ENCODE assay signal across 8 cellular contexts in the genomic region with DNA sequence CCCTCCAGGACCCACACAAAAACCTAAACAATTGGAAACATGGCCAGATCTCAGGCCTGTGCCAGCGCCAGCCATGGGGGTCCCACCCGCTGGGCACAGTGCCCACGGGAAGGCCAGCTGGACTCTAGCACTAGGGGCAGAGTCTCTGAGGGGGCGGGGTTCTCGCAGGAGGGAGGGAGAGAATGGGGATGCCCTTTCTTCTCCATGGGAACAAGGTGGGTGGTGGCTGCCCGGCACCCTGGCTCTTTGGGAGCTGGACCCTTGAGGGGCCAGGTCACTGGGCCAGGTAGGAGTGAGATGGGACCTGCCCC. TPM values are rescaled to one million over a fixed set of nuclear protein-coding genes. Genes with fewer than 3 reads are reported as not detected.
DNase-seq lines count a peak whose midpoint lies in the region; ATAC-seq and TF ChIP-seq lines count a peak whose summit lies in the region.
"Had no signal": no experiment of that assay in that cellular context is flagged by ENCODE, and none has a peak within 500 bp of the region (broad histone marks: within the 10 kb centered on the region; RNA-seq: fewer than 3 reads in every experiment).

No MANE protein-coding gene starts in this region.

- no peak overlapping the region for H3K9ac ChIP-seq in HCT116 (ENCODE audit: low read length)

- no peak overlapping the region for H3K27ac ChIP-seq in HCT116 (ENCODE audit: low read depth, low read length)
- H3K27ac ChIP-seq in lower lobe of right lung = peak overlapping the region; percentile 72
- peak overlapping the region; percentile 95 to 98 for H3K27ac ChIP-seq in thoracic aorta
- H3K27ac ChIP-seq: SJCRH30 had no signal

- TF ChIP-seq CTCF in HCT116 (IDR thresholded peaks at IDR 0.05 in 2 of 3, conservative IDR thresholded peaks at IDR 0.05 in 1 of 3; ENCODE audit: borderline replicate concordance in 1 of 3, insufficient read depth in 1 of 3, low read depth in 2 of 3, low read length in 2 of 3) = no peak
- no peak for TF ChIP-seq CTCF in lower lobe of right lung (IDR thresholded peaks at IDR 0.05)
- no peak for TF ChIP-seq CTCF in thoracic aorta (IDR thresholded peaks at IDR 0.05)

- TF ChIP-seq POLR2A in HCT116 (IDR thresholded peaks at IDR 0.05; ENCODE audit: borderline replicate concordance, extremely low read depth, insufficient read depth, insufficient read length) = no peak

- H3K27me3 Mint-ChIP-seq in T-helper 17 cell = peaks cover 7% of the 10 kb centered on the region
- peaks cover 42% of the 10 kb centered on the region for H3K27me3 Mint-ChIP-seq in activated T-cell treated with anti-CD3 and anti-CD28 coated beads, Interleukin-2, amount 50 U/mL, for 24 hours

- BruUV-seq in HCT116 (replicated peaks; lab: Mats Ljungman, UMichigan) = no TSS peak

- CTCF ChIA-PET in HCT116 (lab: Charles Lee) = interaction anchor here (0.9 to 6.6 kb wide), 23 partner anchors 10 to 293 kb away, joined by 3 to 94 read pairs (median 4); partner anchors contain the start of genes DAND5, IER2, NACC1 and STX10

- no peaks in the 10 kb centered on the region for H3K9me3 Mint-ChIP-seq in activated T-cell treated with anti-CD3 and anti-CD28 coated beads, Interleukin-2, amount 50 U/mL, for 24 hours

- H3K79me2 ChIP-seq in HCT116 (ENCODE audit: insufficient read depth, low read length) = no peaks in the 10 kb centered on the region

- H2AFZ ChIP-seq in HCT116 (ENCODE audit: low read depth, low read length, poor library complexity, severe bottlenecking) = no peak overlapping the region

- H3K4me1 Mint-ChIP-seq in T-helper 17 cell = peaks cover 28% of the 10 kb centered on the region
- H3K4me1 Mint-ChIP-seq in activated T-cell treated with anti-CD3 and anti-CD28 coated beads, Interleukin-2, amount 50 U/mL, for 24 hours (ENCODE audit: low read depth) = peaks cover 33% of the 10 kb centered on the region

- no peaks in the 10 kb centered on the region for H3K27me3 ChIP-seq in HCT116 (ENCODE audit: insufficient read depth, low read length)
- H3K27me3 ChIP-seq in lower lobe of right lung (ENCODE audit: low read depth) = no peaks in the 10 kb centered on the region
- no peaks in the 10 kb centered on the region for H3K27me3 ChIP-seq in thoracic aorta (replicated peaks; ENCODE audit: insufficient read depth)
- H3K27me3 ChIP-seq: SJCRH30 had no signal

- RAD21 ChIA-PET in HCT116 (lab: Charles Lee; ENCODE audit: low non-redundant PET in 1 of 2, low total read pairs in 2 of 2, uncharacterized antibody in 2 of 2, unreplicated experiment in 2 of 2) = interaction anchor here (0.6 to 2.5 kb wide), 14 partner anchors 28 to 129 kb away, joined by 3 to 25 read pairs (median 6); no protein-coding TSS in a partner anchor

- H3K9me3 ChIP-seq in HCT116 (ENCODE audit: control insufficient read depth in 1 of 2, insufficient read depth in 1 of 2, low read depth in 1 of 2, low read length in 2 of 2) (no peaks in the 10 kb centered on the region), T-helper 17 cell (ENCODE audit: control insufficient read depth, low read length, poor library complexity, severe bottlenecking) (no peaks in the 10 kb centered on the region), lower lobe of right lung (no peaks in the 10 kb centered on the region), thoracic aorta (no peaks in the 10 kb centered on the region)
- H3K9me3 ChIP-seq: SJCRH30 had no signal

- peak overlapping the region; percentile 38 for H3K4me2 ChIP-seq in HCT116 (ENCODE audit: low read length)

- H3K4me3 ChIP-seq in HCT116 (replicated peaks in 1 of 2; ENCODE audit: low read depth in 1 of 2, low read length in 2 of 2) = no peak overlapping the region
- H3K4me3 ChIP-seq in lower lobe of right lung = no peak overlapping the region
- no peak overlapping the region for H3K4me3 ChIP-seq in thoracic aorta
- H3K4me3 ChIP-seq: SJCRH30 had no signal

- no peaks in the 10 kb centered on the region for H4K20me1 ChIP-seq in HCT116 (ENCODE audit: insufficient read depth)

- ATAC-seq in HCT116 = no peak
- ATAC-seq in T-helper 17 cell = no peak
- ATAC-seq in lower lobe of right lung = no peak
- ATAC-seq in thoracic aorta (ENCODE audit: insufficient number of reproducible peaks, low FRiP score, low read depth) = no peak
- ATAC-seq in GM18909 (IDR thresholded peaks at IDR 0.05; ENCODE audit: poor library complexity, unreplicated experiment) = no peak
- no peak for ATAC-seq in GM21390 (IDR thresholded peaks at IDR 0.05; ENCODE audit: unreplicated experiment)

- peak overlapping the region; percentile 93 for H3K4me3 Mint-ChIP-seq in T-helper 17 cell
- H3K4me3 Mint-ChIP-seq in activated T-cell treated with anti-CD3 and anti-CD28 coated beads, Interleukin-2, amount 50 U/mL, for 24 hours = no peak overlapping the region

- peaks cover 6 to 32% of the 10 kb centered on the region in 2 experiments; a peak in 3 of 4 replicates for H3K4me1 ChIP-seq in HCT116 (ENCODE audit: control insufficient read depth in 1 of 2, insufficient read depth in 2 of 2, low read length in 2 of 2)
- peaks cover 82% of the 10 kb centered on the region for H3K4me1 ChIP-seq in lower lobe of right lung
- H3K4me1 ChIP-seq in thoracic aorta (ENCODE audit: control insufficient read depth in 1 of 2, low read depth in 2 of 2) = peaks cover 41 to 77% of the 10 kb centered on the region in 2 donors

- no peak for TF ChIP-seq RAD21 in HCT116 (IDR thresholded peaks at IDR 0.05; ENCODE audit: low read depth)

- H3K36me3 Mint-ChIP-seq in T-helper 17 cell (ENCODE audit: low read depth) = peaks cover 2% of the 10 kb centered on the region
- H3K36me3 Mint-ChIP-seq in activated T-cell treated with anti-CD3 and anti-CD28 coated beads, Interleukin-2, amount 50 U/mL, for 24 hours (ENCODE audit: low read depth) = no peaks in the 10 kb centered on the region

- H3K27ac Mint-ChIP-seq in T-helper 17 cell = peak overlapping the region; percentile 24
- H3K27ac Mint-ChIP-seq in activated T-cell treated with anti-CD3 and anti-CD28 coated beads, Interleukin-2, amount 50 U/mL, for 24 hours = no peak overlapping the region

- H3K36me3 ChIP-seq in HCT116 (ENCODE audit: control insufficient read depth in 1 of 2, insufficient read depth in 2 of 2, low read length in 2 of 2) (no peaks in the 10 kb centered on the region), lower lobe of right lung (peaks cover 31% of the 10 kb centered on the region), thoracic aorta (peaks cover 12% of the 10 kb centered on the region)

- no peak for DNase-seq in HCT116 (ENCODE audit: low read depth, low spot score)
- DNase-seq in T-helper 17 cell = no peak
- no peak for DNase-seq in lower lobe of right lung
- no peak for DNase-seq in thoracic aorta (ENCODE audit: low spot score)
- DNase-seq in activated T-cell treated with anti-CD3 and anti-CD28 coated beads, Interleukin-2, amount 50 U/mL, for 24 hours = no peak

- intact Hi-C loops in HCT116 (cut with micrococcal nuclease) = loop anchor here (1.0 to 5.0 kb wide), 2 partner anchors 62 to 111 kb away; no protein-coding TSS in a partner anchor
- intact Hi-C loops in lower lobe of right lung (cut with DNase I) = no loop called here

- POLR2A ChIA-PET in HCT116 (lab: Charles Lee) = interaction anchor here (0.6 to 1.8 kb wide), 3 partner anchors 62 to 116 kb away, joined by 3 to 6 read pairs (median 3); no protein-coding TSS in a partner anchor

- no peaks in the 10 kb centered on the region for H3K9me2 ChIP-seq in HCT116 (ENCODE audit: insufficient read depth)

TF ChIP-seq in HCT116, 20 proteins besides CTCF, POLR2A, EP300 and RAD21 (continues in another document):
- TF ChIP-seq CBX3 (IDR thresholded peaks at IDR 0.05; ENCODE audit: low read depth) = no peak
- no peak for TF ChIP-seq POLR2AphosphoS5 (IDR thresholded peaks at IDR 0.05; ENCODE audit: low read depth, low read length)
- TF ChIP-seq TCF7L2 (IDR thresholded peaks at IDR 0.05; ENCODE audit: borderline replicate concordance, extremely low read depth, insufficient read depth, insufficient read length) = no peak

RNA-seq across cellular contexts. Expression of gene LYL1, which starts 8.4 kb away (rescaled TPM):
- total RNA-seq in HCT116 (2021; ENCODE audit: unreplicated experiment) (2.6 TPM), T-helper 17 cell (10 to 100 TPM in 1 of 2 donors, 1 to 10 TPM in 1; 6.9 to 17.9 TPM), lower lobe of right lung (27.2 TPM), thoracic aorta (10 to 100 TPM; 10.6 to 36.1 TPM)
- polyA plus RNA-seq in HCT116 (2012) = 1.3 and 1.8 TPM in 2 replicates

RNA-seq across cellular contexts. Expression of gene TRMT1, which starts 22.3 kb away (rescaled TPM):
- total RNA-seq in HCT116 (2021; ENCODE audit: unreplicated experiment) (84.4 TPM), T-helper 17 cell (10 to 100 TPM; 60.3 to 72.3 TPM), lower lobe of right lung (29.3 TPM), thoracic aorta (10 to 100 TPM; 35.3 to 52.3 TPM)
- 69.3 and 80.8 TPM in 2 replicates for polyA plus RNA-seq in HCT116 (2012)

RNA-seq across cellular contexts. Expression of gene NACC1, which starts 23.8 kb away (rescaled TPM):
- total RNA-seq in HCT116 (2021; ENCODE audit: unreplicated experiment) (181 TPM), T-helper 17 cell (10 to 100 TPM; 23.1 to 26.4 TPM), lower lobe of right lung (35.2 TPM), thoracic aorta (10 to 100 TPM; 27.2 to 28.8 TPM)
- 101 and 119 TPM in 2 replicates for polyA plus RNA-seq in HCT116 (2012)

RNA-seq across cellular contexts. Expression of gene STX10, which starts 55.9 kb away (rescaled TPM):
- total RNA-seq in HCT116 (2021; ENCODE audit: unreplicated experiment) (149 TPM), T-helper 17 cell (10 to 100 TPM; 33.5 TPM), lower lobe of right lung (82.7 TPM), thoracic aorta (10 to 100 TPM; 30.8 to 83.4 TPM)
- 202 and 225 TPM in 2 replicates for polyA plus RNA-seq in HCT116 (2012)

RNA-seq across cellular contexts. Expression of gene IER2, which starts 56.0 kb away (rescaled TPM):
- total RNA-seq in HCT116 (2021; ENCODE audit: unreplicated experiment) = 247 TPM
- polyA plus RNA-seq in HCT116 (2012) = 284 and 315 TPM in 2 replicates
- 100 to 1,000 TPM; 376 to 523 TPM for total RNA-seq in T-helper 17 cell
- 80.2 TPM for total RNA-seq in lower lobe of right lung
- total RNA-seq in thoracic aorta = 100 to 1,000 TPM; 125 to 440 TPM
